ENCODE assay signal across 8 cellular contexts in genomic region chr16:84115919-84116719, GRCh38. TPM values are rescaled to one million over a fixed set of nuclear protein-coding genes. Genes with fewer than 3 reads are reported as not detected.
DNase-seq lines count a peak whose midpoint lies in the region; ATAC-seq and TF ChIP-seq lines count a peak whose summit lies in the region.

No MANE protein-coding gene starts in this region.

- H3K4me3 Mint-ChIP-seq in activated T-helper 17 cell treated with anti-CD3 and anti-CD28 coated beads, Interleukin-2, amount 50 U/mL, for 72 hours, result peak overlapping the region; percentile 95

- ATAC-seq in HG02840 (IDR thresholded peaks at IDR 0.05; ENCODE audit: low FRiP score, unreplicated experiment), result peak; percentile 30
- ATAC-seq in activated T-helper 17 cell treated with anti-CD3 and anti-CD28 coated beads, Interleukin-2, amount 50 U/mL, for 72 hours (replicated peaks), result peak; percentile 57
- ATAC-seq in Right ventricle myocardium inferior, result peak; percentile 2

- no peak overlapping the region for H2BK12ac ChIP-seq in trophoblast cell (ENCODE audit: low read length)

- WGBS in trophoblast cell (ENCODE audit: extremely low coverage, insufficient coverage, insufficient read length), result no CpG with 5 or more reads among the region's 57 CpGs

- in situ Hi-C loops in GM13977 (cut with MboI; ENCODE audit: low pct_unique_long_range_greater_than_20kb, low sequenced_read_pairs, unreplicated experiment), result no loop called here

- CTCF ChIA-PET in AG04450 (lab: Charles Lee), result interaction anchor here (0.5 to 3.2 kb wide), 10 partner anchors 9 to 395 kb away, joined by 3 to 24 read pairs (median 4); partner anchors contain the start of gene TAF1C

- POLR2A ChIA-PET in AG04450 (lab: Yijun Ruan, JAX), result interaction anchor here (0.7 to 2.1 kb wide), 8 partner anchors 9 to 71 kb away, joined by 3 to 8 read pairs (median 6); partner anchors contain the start of genes DNAAF1, HSDL1 and TAF1C

- H3K79me1 ChIP-seq in trophoblast cell (ENCODE audit: low read length), result peaks cover 11% of the 10 kb centered on the region

- H3K27me3 Mint-ChIP-seq in activated T-helper 17 cell treated with anti-CD3 and anti-CD28 coated beads, Interleukin-2, amount 50 U/mL, for 72 hours, result no peaks in the 10 kb centered on the region

- H3K4ac ChIP-seq in trophoblast cell (ENCODE audit: low read depth, low read length), result peak overlapping the region; percentile 78

- H3K27ac Mint-ChIP-seq in activated T-helper 17 cell treated with anti-CD3 and anti-CD28 coated beads, Interleukin-2, amount 50 U/mL, for 72 hours, result peak overlapping the region; percentile 97

- peak overlapping the region; percentile 97 for H3K18ac ChIP-seq in trophoblast cell (ENCODE audit: low read length)

- peak overlapping the region; percentile 81 for H2BK5ac ChIP-seq in trophoblast cell (ENCODE audit: low read depth, low read length, poor library complexity)

- no peaks in the 10 kb centered on the region for H3K9me3 Mint-ChIP-seq in activated T-helper 17 cell treated with anti-CD3 and anti-CD28 coated beads, Interleukin-2, amount 50 U/mL, for 72 hours

- H3K27ac ChIP-seq in AG04450 (ENCODE audit: low read depth, low read length) (peak overlapping the region; percentile 57), trophoblast cell (ENCODE audit: low read depth, low read length) (peak overlapping the region; percentile 82)

- peaks cover 2 to 4% of the 10 kb centered on the region in 2 experiments for H3K4me1 ChIP-seq in trophoblast cell (ENCODE audit: control insufficient read depth in 1 of 2, insufficient read depth in 2 of 2, low read length in 2 of 2)

- peak overlapping the region; percentile 91 for H4K91ac ChIP-seq in trophoblast cell (ENCODE audit: low read depth, low read length)

- DNase-seq in AG04450 (ENCODE audit: low read depth, low spot score) (no peak), GM13977 (ENCODE audit: low spot score) (peak; percentile 57), NCI-H2227 (lab: John Stamatoyannopoulos, UW; ENCODE audit: unreplicated experiment) (peak; percentile 3), Right ventricle myocardium inferior (ENCODE audit: missing footprints) (no peak), trophoblast cell (peak; percentile 61 to 80), islet precursor cell (no peak)

- H2AK5ac ChIP-seq in trophoblast cell (ENCODE audit: low read length), result no peak overlapping the region

- H3K36me3 Mint-ChIP-seq in activated T-helper 17 cell treated with anti-CD3 and anti-CD28 coated beads, Interleukin-2, amount 50 U/mL, for 72 hours (ENCODE audit: low read depth), result peaks cover 9% of the 10 kb centered on the region

- H2AFZ ChIP-seq in trophoblast cell (ENCODE audit: insufficient read depth, low read length, poor library complexity), result peak overlapping the region; percentile 96

- no peaks in the 10 kb centered on the region for H3K27me3 ChIP-seq in AG04450 (ENCODE audit: control insufficient read depth, insufficient read depth, low read length)
- no peaks in the 10 kb centered on the region for H3K27me3 ChIP-seq in trophoblast cell (ENCODE audit: insufficient read depth, low read length)

- intact Hi-C loops in Right ventricle myocardium inferior (cut with DNase I), result loop anchor here (2.0 kb wide), 2 partner anchors 23 to 71 kb away; partner anchors contain the start of gene TAF1C

- H3K4me3 ChIP-seq in AG04450 (ENCODE audit: low read depth, low read length) (peak overlapping the region; percentile 95), trophoblast cell (ENCODE audit: low read depth, low read length) (peak overlapping the region; percentile 94)

- peaks cover 0 to 3% of the 10 kb centered on the region in 2 experiments for H3K36me3 ChIP-seq in trophoblast cell (ENCODE audit: control insufficient read depth in 1 of 2, insufficient read depth in 2 of 2, low read length in 2 of 2)

- TF ChIP-seq CTCF in AG04450 (IDR thresholded peaks at IDR 0.05; ENCODE audit: low read depth, low read length) (no peak), GM13977 (IDR thresholded peaks at IDR 0.05; ENCODE audit: extremely low read depth, insufficient read depth, missing control alignments) (peak; percentile 37)

- peak overlapping the region; percentile 90 for H3K4me2 ChIP-seq in trophoblast cell (ENCODE audit: low read length)

- peaks cover 10% of the 10 kb centered on the region for H3K79me2 ChIP-seq in trophoblast cell (ENCODE audit: control insufficient read depth, insufficient read depth, low read length, poor library complexity)

- H3K14ac ChIP-seq in trophoblast cell (ENCODE audit: low read length), result peak overlapping the region; percentile 96

- peak overlapping the region; percentile 90 for H4K12ac ChIP-seq in trophoblast cell (ENCODE audit: low read depth, low read length)

- no peak overlapping the region for H3K23ac ChIP-seq in trophoblast cell (ENCODE audit: low read length)

- peaks cover under 1% of the 10 kb centered on the region for H3K4me1 Mint-ChIP-seq in activated T-helper 17 cell treated with anti-CD3 and anti-CD28 coated beads, Interleukin-2, amount 50 U/mL, for 72 hours

- no peaks in the 10 kb centered on the region; the same call in 1 of the 2 replicates for H3K9me3 ChIP-seq in AG04450 (ENCODE audit: control insufficient read depth, insufficient read depth, low read length)
- H3K9me3 ChIP-seq in trophoblast cell (ENCODE audit: insufficient read depth, low read depth, low read length), result no peaks in the 10 kb centered on the region

- peak overlapping the region; percentile 81 for H2BK120ac ChIP-seq in trophoblast cell (ENCODE audit: insufficient read depth, low read length, poor library complexity)

- peak overlapping the region; percentile 97 for H4K8ac ChIP-seq in trophoblast cell (ENCODE audit: low read depth, low read length)

- peak overlapping the region; percentile 74 for H3K9ac ChIP-seq in trophoblast cell (ENCODE audit: low read length)

RNA-seq across cellular contexts. Expression of gene MBTPS1, which starts 0.6 kb away (rescaled TPM):
- polyA plus RNA-seq in AG04450 (2011; rRNA removed), result 92.1 and 116 TPM in 2 replicates
- 111 and 125 TPM in 2 replicates for polyA minus RNA-seq in AG04450 (2011; rRNA and poly(A)+ RNA removed)
- 10 to 100 TPM; 44.0 to 54.4 TPM for total RNA-seq in activated T-helper 17 cell treated with anti-CD3 and anti-CD28 coated beads, Interleukin-2, amount 50 U/mL, for 72 hours
- 70.2 TPM for total RNA-seq in Right ventricle myocardium inferior
- 57.3 and 58.4 TPM in 2 replicates for polyA plus RNA-seq in trophoblast cell (2013)

RNA-seq across cellular contexts. Expression of gene HSDL1, which starts 28.9 kb away (rescaled TPM):
- polyA plus RNA-seq in AG04450 (2011; rRNA removed), result 23.7 and 29.5 TPM in 2 replicates
- polyA minus RNA-seq in AG04450 (2011; rRNA and poly(A)+ RNA removed), result 14.5 and 18.7 TPM in 2 replicates
- total RNA-seq in activated T-helper 17 cell treated with anti-CD3 and anti-CD28 coated beads, Interleukin-2, amount 50 U/mL, for 72 hours, result 10 to 100 TPM in 1 of 2 donors, 1 to 10 TPM in 1; 9.9 to 14.6 TPM
- 24.1 TPM for total RNA-seq in Right ventricle myocardium inferior
- polyA plus RNA-seq in trophoblast cell (2013), result 17.6 and 19.2 TPM in 2 replicates

RNA-seq across cellular contexts. Expression of gene DNAAF1, which starts 29.0 kb away (rescaled TPM):
- not detected in 2 replicates for polyA plus RNA-seq in AG04450 (2011; rRNA removed)
- not detected in 2 replicates for polyA minus RNA-seq in AG04450 (2011; rRNA and poly(A)+ RNA removed)
- under 1 TPM in 1 of 2 donors, not detected in 1; 0.21 TPM for total RNA-seq in activated T-helper 17 cell treated with anti-CD3 and anti-CD28 coated beads, Interleukin-2, amount 50 U/mL, for 72 hours
- total RNA-seq in Right ventricle myocardium inferior, result not detected
- 0.07 and 0.10 TPM in 2 replicates for polyA plus RNA-seq in trophoblast cell (2013)

Comparison
In these comparisons a context has a peak if more than half of its experiments do, and no peak if none do; other contexts are left out.
1. DNase-seq: peak in GM13977 (single experiment), NCI-H2227 (single experiment) and trophoblast cell (2 of 2); none in AG04450 (single experiment), Right ventricle myocardium inferior (single experiment) and islet precursor cell (single experiment).
2. ATAC-seq: peak in every context shown above with its lines; median percentile 57 in activated T-helper 17 cell treated with anti-CD3 and anti-CD28 coated beads, Interleukin-2, amount 50 U/mL, for 72 hours; 30 in HG02840; 2 in Right ventricle myocardium inferior.